28 cellular contexts compared by ENCODE assay signal in the genomic region with DNA sequence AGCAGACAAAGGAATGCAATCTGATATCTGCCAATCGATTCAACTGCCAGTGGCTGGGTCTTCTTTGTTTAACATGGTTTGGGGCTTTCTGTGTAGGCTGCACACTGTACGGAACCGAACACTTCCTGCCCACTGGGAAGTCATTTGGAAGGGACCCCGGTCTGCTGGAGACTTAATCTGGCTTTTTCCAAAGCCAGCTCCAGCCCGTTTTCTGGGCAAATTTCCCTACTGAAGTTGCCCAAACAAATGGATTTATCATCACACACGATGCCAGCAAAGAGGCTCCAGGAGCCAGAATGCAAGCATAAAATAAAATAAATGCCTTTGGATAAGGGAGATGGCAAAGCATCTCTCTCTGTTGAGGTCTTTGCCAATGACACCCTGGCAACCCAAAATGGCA.
DNase-seq lines count a peak whose midpoint lies in the region; ATAC-seq and TF ChIP-seq lines count a peak whose summit lies in the region.
"Had no signal": no experiment of that assay in that cellular context is flagged by ENCODE, and none has a peak within 500 bp of the region (broad histone marks: within the 10 kb centered on the region; RNA-seq: fewer than 3 reads in every experiment).

No MANE protein-coding gene starts in this region.

- H3K36me3 ChIP-seq in osteoblast (ENCODE audit: insufficient read depth, low read length), result no peaks in the 10 kb centered on the region
- H3K36me3 ChIP-seq: breast epithelium, heart left ventricle, thyroid gland had no signal

- H3K79me2 ChIP-seq in osteoblast (ENCODE audit: insufficient read depth, low read length), result no peaks in the 10 kb centered on the region
- H3K79me2 ChIP-seq: parathyroid adenoma had no signal

- H3K27me3 Mint-ChIP-seq in activated naive CD8-positive, alpha-beta T cell treated with anti-CD3 and anti-CD28 coated beads, Interleukin-2, amount 50 U/mL, for 24 hours, result peaks cover 12% of the 10 kb centered on the region
- H3K27me3 Mint-ChIP-seq in activated T-cell treated with anti-CD3 and anti-CD28 coated beads, Interleukin-2, amount 50 U/mL, for 4 hours (ENCODE audit: low read depth), result no peaks in the 10 kb centered on the region

- H3K27ac Mint-ChIP-seq in activated naive CD8-positive, alpha-beta T cell treated with anti-CD3 and anti-CD28 coated beads, Interleukin-2, amount 50 U/mL, for 24 hours, result no peak overlapping the region
- H3K27ac Mint-ChIP-seq: activated CD4-positive, alpha-beta T cell treated with anti-CD3 and anti-CD28 coated beads for 36 hours; activated T-cell treated with anti-CD3 and anti-CD28 coated beads, Interleukin-2, amount 50 U/mL, for 72 hours; CD4-positive, alpha-beta memory T cell; HFFc6; memory B cell had no signal

- H3K9me3 Mint-ChIP-seq in activated naive CD8-positive, alpha-beta T cell treated with anti-CD3 and anti-CD28 coated beads, Interleukin-2, amount 50 U/mL, for 24 hours, result peaks cover 4% of the 10 kb centered on the region
- H3K9me3 Mint-ChIP-seq in activated T-cell treated with anti-CD3 and anti-CD28 coated beads, Interleukin-2, amount 50 U/mL, for 4 hours, result peaks cover under 1% of the 10 kb centered on the region
- H3K9me3 Mint-ChIP-seq: HFFc6 had no signal

- H3K27me3 ChIP-seq in osteoblast (ENCODE audit: insufficient read depth, low read length), result peaks cover 12% of the 10 kb centered on the region
- H3K27me3 ChIP-seq: breast epithelium, heart left ventricle, thyroid gland had no signal

- H3K4me3 ChIP-seq in osteoblast (ENCODE audit: insufficient read depth, low read length), result no peak overlapping the region
- H3K4me3 ChIP-seq: breast epithelium, coronary artery, heart left ventricle, thyroid gland had no signal

- peak; percentile 35 for DNase-seq in NCI-H1105 treated with DMSO at 0.1 percent for 48 hours (lab: John Stamatoyannopoulos, UW)
- DNase-seq in NCI-H1105 (lab: John Stamatoyannopoulos, UW), result no peak
- DNase-seq in NCI-H1092 treated with DMSO at 0.1 percent for 48 hours (lab: John Stamatoyannopoulos, UW), result peak; percentile 85
- DNase-seq in fibroblast of peridontal ligament (ENCODE audit: extremely low read depth), result peak; percentile 23
- DNase-seq in osteoblast (ENCODE audit: insufficient read length, low spot score, missing footprints), result peak; percentile 48
- DNase-seq in activated naive CD8-positive, alpha-beta T cell treated with anti-CD3 and anti-CD28 coated beads, Interleukin-2, amount 50 U/mL, for 24 hours, result no peak
- DNase-seq in HCEC 1CT, result no peak
- no peak for DNase-seq in activated T-cell treated with anti-CD3 and anti-CD28 coated beads, Interleukin-2, amount 50 U/mL, for 4 hours
- DNase-seq: activated CD4-positive, alpha-beta T cell treated with anti-CD3 and anti-CD28 coated beads for 36 hours; activated naive CD4-positive, alpha-beta T cell treated with Interleukin-2 at 50 U/mL for 16 hours; activated T-cell treated with anti-CD3 and anti-CD28 coated beads, Interleukin-2, amount 50 U/mL, for 72 hours; CD4-positive, alpha-beta memory T cell; heart left ventricle; HFFc6; NCI-H1436 treated with DMSO at 0.1 percent for 48 hours; NCI-H226; NCI-H82; OCI-M1; stimulated activated naive CD4-positive, alpha-beta T cell treated with Interleukin-2 at 50 U/mL for 16 hours; T-helper 2 cell; thyroid gland had no signal

- TF ChIP-seq CTCF in osteoblast (IDR thresholded peaks at IDR 0.05; ENCODE audit: extremely low read depth, low read depth, low read length), result no peak

- ATAC-seq in activated naive CD8-positive, alpha-beta T cell treated with anti-CD3 and anti-CD28 coated beads, Interleukin-2, amount 50 U/mL, for 24 hours, result no peak
- no peak for ATAC-seq in activated T-cell treated with anti-CD3 and anti-CD28 coated beads, Interleukin-2, amount 50 U/mL, for 4 hours
- ATAC-seq: activated CD4-positive, alpha-beta T cell treated with anti-CD3 and anti-CD28 coated beads for 36 hours; activated T-cell treated with anti-CD3 and anti-CD28 coated beads, Interleukin-2, amount 50 U/mL, for 72 hours; heart left ventricle; sciatic nerve; SK-N-SH treated with all-trans-retinoic acid at 6 μM for 48 hours had no signal

- H3K36me3 Mint-ChIP-seq in activated naive CD8-positive, alpha-beta T cell treated with anti-CD3 and anti-CD28 coated beads, Interleukin-2, amount 50 U/mL, for 24 hours (ENCODE audit: low read depth), result no peaks in the 10 kb centered on the region
- H3K36me3 Mint-ChIP-seq in activated T-cell treated with anti-CD3 and anti-CD28 coated beads, Interleukin-2, amount 50 U/mL, for 4 hours (ENCODE audit: insufficient read depth), result no peaks in the 10 kb centered on the region
- H3K36me3 Mint-ChIP-seq: CD4-positive, alpha-beta memory T cell; memory B cell had no signal

- H3K27ac ChIP-seq in osteoblast (ENCODE audit: low read depth, low read length), result no peak overlapping the region
- H3K27ac ChIP-seq: 22Rv1, breast epithelium, coronary artery, heart left ventricle, parathyroid adenoma, thyroid gland had no signal

- H3K4me1 Mint-ChIP-seq in activated naive CD8-positive, alpha-beta T cell treated with anti-CD3 and anti-CD28 coated beads, Interleukin-2, amount 50 U/mL, for 24 hours, result no peaks in the 10 kb centered on the region
- H3K4me1 Mint-ChIP-seq in activated T-cell treated with anti-CD3 and anti-CD28 coated beads, Interleukin-2, amount 50 U/mL, for 4 hours (ENCODE audit: low read depth), result no peaks in the 10 kb centered on the region
- H3K4me1 Mint-ChIP-seq: activated CD4-positive, alpha-beta T cell treated with anti-CD3 and anti-CD28 coated beads for 36 hours; CD4-positive, alpha-beta memory T cell; memory B cell had no signal

- H3K9me3 ChIP-seq in osteoblast (ENCODE audit: low read depth, low read length), result no peaks in the 10 kb centered on the region
- H3K9me3 ChIP-seq: breast epithelium, heart left ventricle, thyroid gland had no signal

- H3K4me2 ChIP-seq in osteoblast (ENCODE audit: insufficient read depth, low read length), result peak overlapping the region; percentile 48

- no peaks in the 10 kb centered on the region for H4K20me1 ChIP-seq in osteoblast (ENCODE audit: insufficient read depth, low read length)

- no peaks in the 10 kb centered on the region for H3K4me1 ChIP-seq in osteoblast (ENCODE audit: insufficient read depth, low read length)
- H3K4me1 ChIP-seq: breast epithelium, thyroid gland had no signal

- peak overlapping the region; percentile 18 for H2AFZ ChIP-seq in osteoblast (ENCODE audit: low read length)
- H2AFZ ChIP-seq: parathyroid adenoma had no signal

- no peak overlapping the region for H3K4me3 Mint-ChIP-seq in activated naive CD8-positive, alpha-beta T cell treated with anti-CD3 and anti-CD28 coated beads, Interleukin-2, amount 50 U/mL, for 24 hours
- no peak overlapping the region for H3K4me3 Mint-ChIP-seq in activated T-cell treated with anti-CD3 and anti-CD28 coated beads, Interleukin-2, amount 50 U/mL, for 4 hours
- H3K4me3 Mint-ChIP-seq: activated CD4-positive, alpha-beta T cell treated with anti-CD3 and anti-CD28 coated beads for 36 hours; activated T-cell treated with anti-CD3 and anti-CD28 coated beads, Interleukin-2, amount 50 U/mL, for 72 hours; CD4-positive, alpha-beta memory T cell; HFFc6; memory B cell had no signal

Comparison
In these comparisons a context has a peak if more than half of its experiments do, and no peak if none do; other contexts are left out.
1. DNase-seq: peak in NCI-H1105 treated with DMSO at 0.1 percent for 48 hours (single experiment), NCI-H1092 treated with DMSO at 0.1 percent for 48 hours (single experiment), fibroblast of peridontal ligament (single experiment) and osteoblast (single experiment); none in NCI-H1105 (single experiment), activated naive CD8-positive, alpha-beta T cell treated with anti-CD3 and anti-CD28 coated beads, Interleukin-2, amount 50 U/mL, for 24 hours (single experiment), HCEC 1CT (single experiment) and activated T-cell treated with anti-CD3 and anti-CD28 coated beads, Interleukin-2, amount 50 U/mL, for 4 hours (single experiment).